Comparison of ENCODE assay signal across 9 cellular contexts in the genomic region with DNA sequence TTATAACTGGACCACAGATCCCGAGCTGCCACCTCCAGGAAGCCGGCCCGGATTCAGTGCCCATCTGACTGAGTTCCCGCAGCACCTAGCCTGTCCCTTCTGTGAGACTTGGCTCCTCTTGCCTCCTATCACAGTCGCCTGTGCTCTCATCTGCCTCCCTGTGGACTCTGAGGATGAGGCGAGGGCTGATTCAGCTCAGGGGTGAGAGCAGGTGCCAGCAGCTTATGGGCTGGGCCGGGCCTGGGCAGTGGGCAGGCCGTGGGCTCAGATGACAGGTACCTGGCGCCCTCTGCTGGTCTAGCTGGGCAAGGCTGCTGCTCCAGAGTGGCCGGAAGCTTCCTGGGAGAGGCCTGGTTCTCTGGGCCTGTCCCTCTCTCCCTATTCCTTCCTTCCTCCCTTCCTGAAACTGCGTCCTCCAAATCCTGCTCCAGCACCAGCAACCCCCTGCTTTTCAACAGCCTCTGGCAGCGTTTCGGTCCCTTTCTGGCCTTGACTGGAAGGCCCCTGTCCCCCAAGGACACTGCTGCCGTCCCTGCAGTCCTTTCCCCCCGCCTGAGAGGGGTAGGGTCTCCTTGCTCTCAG. TPM values are rescaled to one million over a fixed set of nuclear protein-coding genes. Genes with fewer than 3 reads are reported as not detected.
DNase-seq lines count a peak whose midpoint lies in the region; ATAC-seq and TF ChIP-seq lines count a peak whose summit lies in the region.
"Had no signal": no experiment of that assay in that cellular context is flagged by ENCODE, and none has a peak within 500 bp of the region (broad histone marks: within the 10 kb centered on the region; RNA-seq: fewer than 3 reads in every experiment).

No MANE protein-coding gene starts in this region.

- peaks cover 0 to 3% (median 1%) of the 10 kb centered on the region in 4 donors for H3K4me1 Mint-ChIP-seq in CD4-positive, alpha-beta memory T cell

- H3F3A ChIP-seq in PC-9 (ENCODE audit: insufficient read depth, low read depth), result no peaks in the 10 kb centered on the region

- no peak overlapping the region for H3K4me3 ChIP-seq in CD4-positive, alpha-beta memory T cell (ENCODE audit: low read length in 2 of 2)
- no peak overlapping the region for H3K4me3 ChIP-seq in KMS-11 (IDR thresholded peaks at IDR 0.05; ENCODE audit: insufficient read depth, low read depth, low read length)
- no peak overlapping the region for H3K4me3 ChIP-seq in PC-9
- no peak overlapping the region for H3K4me3 ChIP-seq in fibroblast of the aortic adventitia (ENCODE audit: low read depth, low read length)
- no peak overlapping the region for H3K4me3 ChIP-seq in neuron (ENCODE audit: low read length)

- no peaks in the 10 kb centered on the region for H3K79me2 ChIP-seq in KMS-11 (ENCODE audit: insufficient read depth, low read depth)
- H3K79me2 ChIP-seq in PC-9 (ENCODE audit: low read depth), result no peaks in the 10 kb centered on the region

- H4K20me1 ChIP-seq in KMS-11 (ENCODE audit: insufficient read depth) (no peaks in the 10 kb centered on the region), PC-9 (ENCODE audit: insufficient read depth) (no peaks in the 10 kb centered on the region)

- H3K4me3 Mint-ChIP-seq in CD4-positive, alpha-beta memory T cell, result no peak overlapping the region
- H3K4me3 Mint-ChIP-seq: T-helper 1 cell treated with Interleukin-12 subunit alpha and Interleukin-12 subunit beta and Interleukin-4 antibody, amounts not matched to agents 30 μg/mL and 1 μg/mL, for 36 hours had no signal

- BruUV-seq in PC-9 (replicated peaks; lab: Mats Ljungman, UMichigan), result no TSS peak

- H3K27ac ChIP-seq in CD4-positive, alpha-beta memory T cell (ENCODE audit: low read depth, low read length), result no peak overlapping the region
- H3K27ac ChIP-seq in KMS-11, result no peak overlapping the region
- no peak overlapping the region for H3K27ac ChIP-seq in PC-9

- H3K27ac Mint-ChIP-seq in CD4-positive, alpha-beta memory T cell, result no peak overlapping the region
- H3K27ac Mint-ChIP-seq: T-helper 1 cell treated with Interleukin-12 subunit alpha and Interleukin-12 subunit beta and Interleukin-4 antibody, amounts not matched to agents 30 μg/mL and 1 μg/mL, for 36 hours had no signal

- no peak overlapping the region for H3K9ac ChIP-seq in KMS-11

- no peaks in the 10 kb centered on the region for H3K36me3 Mint-ChIP-seq in CD4-positive, alpha-beta memory T cell

- no peaks in the 10 kb centered on the region for H3K9me3 ChIP-seq in CD4-positive, alpha-beta memory T cell (ENCODE audit: control insufficient read depth in 1 of 2, low read length in 2 of 2)
- H3K9me3 ChIP-seq in PC-9 (ENCODE audit: insufficient read depth, low read depth) (no peaks in the 10 kb centered on the region), neuron (ENCODE audit: low read length) (no peaks in the 10 kb centered on the region)

- H3K4me2 ChIP-seq in KMS-11 (no peak overlapping the region), PC-9 (no peak overlapping the region)

- ATAC-seq in GM21381 (IDR thresholded peaks at IDR 0.05; ENCODE audit: unreplicated experiment), result peak; percentile 82

- DNase-seq in CD4-positive, alpha-beta memory T cell, result peak; percentile 28 to 53 (median 41)
- DNase-seq in PC-9 (peak; percentile 82 to 92), activated T-helper 1 cell treated with Interleukin-2 at 50 U/mL for 16 hours (ENCODE audit: low read depth) (peak; percentile 28), fibroblast of the aortic adventitia (ENCODE audit: low read depth) (peak; percentile 86), stromal cell of bone marrow (ENCODE audit: low read depth) (peak; percentile 72)

- H3K36me3 ChIP-seq in CD4-positive, alpha-beta memory T cell (ENCODE audit: insufficient read depth, low read length), result no peaks in the 10 kb centered on the region
- H3K36me3 ChIP-seq in KMS-11 (ENCODE audit: insufficient read depth) (no peaks in the 10 kb centered on the region), PC-9 (ENCODE audit: low read depth) (no peaks in the 10 kb centered on the region), neuron (ENCODE audit: insufficient read depth, low read length) (no peaks in the 10 kb centered on the region)

- POLR2A ChIA-PET in CD4-positive, alpha-beta memory T cell (lab: Charles Lee; ENCODE audit: partially characterized antibody), result no interaction called here
- POLR2A ChIA-PET in PC-9 (lab: Charles Lee; ENCODE audit: unreplicated experiment), result interaction anchor here (0.5 kb wide), 2 partner anchors 71 to 390 kb away, joined by 4 read pairs; no protein-coding TSS in a partner anchor

- CTCF ChIA-PET in CD4-positive, alpha-beta memory T cell (lab: Charles Lee; ENCODE audit: partially characterized antibody), result interaction anchor here (0.8 to 2.7 kb wide), 7 partner anchors 9 to 77 kb away, joined by 3 to 34 read pairs (median 6); no protein-coding TSS in a partner anchor
- CTCF ChIA-PET in PC-9 (lab: Charles Lee), result interaction anchor here (0.5 to 2.4 kb wide), 21 partner anchors 10 to 900 kb away, joined by 3 to 31 read pairs (median 3); a partner anchor contains a TSS

- H2AFZ ChIP-seq in KMS-11 (ENCODE audit: low read depth), result peak overlapping the region; percentile 41; the same call in 1 of the 2 replicates
- peak overlapping the region; percentile 66; the same call in 1 of the 2 replicates for H2AFZ ChIP-seq in PC-9
- H2AFZ ChIP-seq in neuron (ENCODE audit: low read depth, low read length), result peak overlapping the region; percentile 18

- intact Hi-C loops in CD4-positive, alpha-beta memory T cell (cut with micrococcal nuclease), result loop anchor here (2.0 kb wide), 1 partner anchor 71 kb away; no protein-coding TSS in a partner anchor
- intact Hi-C loops in PC-9 (cut with micrococcal nuclease; ENCODE audit: unreplicated experiment), result loop anchor here (1.0 to 10.0 kb wide), 6 partner anchors 25 to 533 kb away; a partner anchor contains a TSS

- H3K27me3 ChIP-seq in CD4-positive, alpha-beta memory T cell (ENCODE audit: insufficient read depth, low read length), result no peaks in the 10 kb centered on the region
- no peaks in the 10 kb centered on the region for H3K27me3 ChIP-seq in KMS-11 (ENCODE audit: insufficient read depth, low read depth)
- H3K27me3 ChIP-seq in PC-9 (ENCODE audit: insufficient read depth, low read depth), result no peaks in the 10 kb centered on the region
- H3K27me3 ChIP-seq in neuron (ENCODE audit: insufficient read depth, low read length), result peaks cover 4% of the 10 kb centered on the region

- no peaks in the 10 kb centered on the region for H3K9me3 Mint-ChIP-seq in CD4-positive, alpha-beta memory T cell
- H3K9me3 Mint-ChIP-seq: T-helper 1 cell treated with Interleukin-12 subunit alpha and Interleukin-12 subunit beta and Interleukin-4 antibody, amounts not matched to agents 30 μg/mL and 1 μg/mL, for 36 hours had no signal

- no peaks in the 10 kb centered on the region for H3K9me2 ChIP-seq in PC-9 (ENCODE audit: insufficient read depth)

- no peaks in the 10 kb centered on the region for H3K4me1 ChIP-seq in CD4-positive, alpha-beta memory T cell (ENCODE audit: insufficient read depth, low read length)
- H3K4me1 ChIP-seq in KMS-11 (ENCODE audit: low read depth, poor library complexity, severe bottlenecking) (no peaks in the 10 kb centered on the region), PC-9 (replicated peaks; ENCODE audit: insufficient read depth) (no peaks in the 10 kb centered on the region), neuron (ENCODE audit: insufficient read depth, low read length) (no peaks in the 10 kb centered on the region)

- H3K27me3 Mint-ChIP-seq in CD4-positive, alpha-beta memory T cell, result peaks cover 9 to 10% of the 10 kb centered on the region in 2 donors

- TF ChIP-seq CTCF in KMS-11 (conservative IDR thresholded peaks at IDR 0.05; ENCODE audit: low read depth, low read length), result peak; percentile 73
- peak; percentile 93 for TF ChIP-seq CTCF in PC-9 (conservative IDR thresholded peaks at IDR 0.05)
- peak; percentile 91 for TF ChIP-seq CTCF in fibroblast of the aortic adventitia (IDR thresholded peaks at IDR 0.05; ENCODE audit: insufficient read depth, low read length)

RNA-seq across cellular contexts. Expression of a gene that starts 17.3 kb away (rescaled TPM):
- not detected for total RNA-seq in CD4-positive, alpha-beta memory T cell
- not detected for polyA plus RNA-seq in CD4-positive, alpha-beta memory T cell
- total RNA-seq in PC-9 (2021) (60.7 and 133 TPM in 2 replicates), fibroblast of the aortic adventitia (ENCODE audit: low replicate concordance) (1.1 and 2.5 TPM in 2 replicates)

RNA-seq across cellular contexts. Expression of a gene that starts 23.3 kb away (rescaled TPM):
- not detected for total RNA-seq in CD4-positive, alpha-beta memory T cell
- polyA plus RNA-seq in CD4-positive, alpha-beta memory T cell, result not detected
- 0.09 TPM in 1 of 2 replicates, not detected in the other for total RNA-seq in PC-9 (2021)
- not detected in 2 replicates for total RNA-seq in fibroblast of the aortic adventitia (ENCODE audit: low replicate concordance)

RNA-seq across cellular contexts. Expression of a gene that starts 41.6 kb away (rescaled TPM):
- not detected for total RNA-seq in CD4-positive, alpha-beta memory T cell
- polyA plus RNA-seq in CD4-positive, alpha-beta memory T cell, result not detected
- 3.8 and 5.0 TPM in 2 replicates for total RNA-seq in PC-9 (2021)
- 0.18 TPM in 1 of 2 replicates, not detected in the other for total RNA-seq in fibroblast of the aortic adventitia (ENCODE audit: low replicate concordance)

Comparison
In these comparisons a context has a peak if more than half of its experiments do, and no peak if none do; other contexts are left out.
1. DNase-seq: peak in every context shown above with its lines; median percentile 87 in PC-9; 86 in fibroblast of the aortic adventitia; 72 in stromal cell of bone marrow; 41 in CD4-positive, alpha-beta memory T cell; 28 in activated T-helper 1 cell treated with Interleukin-2 at 50 U/mL for 16 hours.
2. RNA of a gene that starts 17.3 kb away (total RNA-seq): 60.7 to 133 TPM in PC-9; 1.1 to 2.5 TPM in fibroblast of the aortic adventitia and not detected in CD4-positive, alpha-beta memory T cell; every median in the first group is over 10 times any median in the second.
3. Peak in every context shown above with its lines, with median percentiles within 50 percentile points of each other: H2AFZ ChIP-seq and CTCF ChIP-seq.